Comparison of ENCODE assay signal across 7 cellular contexts in the genomic region with DNA sequence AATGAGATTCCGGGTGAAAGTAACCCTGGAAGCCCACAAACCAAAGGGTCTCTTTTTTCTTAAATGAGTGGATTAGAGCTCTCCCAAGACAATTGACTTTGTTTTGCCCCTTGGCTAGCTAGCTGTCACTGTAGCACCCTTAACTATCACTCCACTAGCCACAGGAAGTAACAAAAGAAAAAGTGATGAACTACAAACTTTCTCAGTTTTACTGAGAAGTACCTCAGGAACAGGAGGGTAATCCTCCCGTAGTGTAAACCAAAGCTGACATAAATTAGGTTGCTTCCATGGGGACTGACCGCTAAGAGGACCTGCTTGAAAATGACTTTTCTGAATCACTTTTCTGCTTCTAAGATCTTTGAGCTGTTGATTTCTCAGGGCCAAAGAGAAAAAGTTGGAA.
"Had no signal": no experiment of that assay in that cellular context is flagged by ENCODE, and none has a peak within 500 bp of the region (broad histone marks: within the 10 kb centered on the region; RNA-seq: fewer than 3 reads in every experiment).

No MANE protein-coding gene starts in this region.

- H3K4me3 ChIP-seq: GM23248 had no signal

- H3K36me3 Mint-ChIP-seq: IgD-negative memory B cell had no signal

- H3K4me1 Mint-ChIP-seq: IgD-negative memory B cell had no signal

- DNase-seq: GM23248, H9, HCEC 1CT, KBM-7 had no signal

- H2AFZ ChIP-seq: GM23248 had no signal

- H3K9me3 Mint-ChIP-seq: H9, IgD-negative memory B cell had no signal

- H3K4me3 Mint-ChIP-seq: H9, IgD-negative memory B cell had no signal

- ATAC-seq: HepG2 had no signal

- H3K9ac ChIP-seq: GM23248 had no signal

- H3K27ac ChIP-seq: GM23248, HL-60 had no signal

- H3K27ac Mint-ChIP-seq: H9, IgD-negative memory B cell had no signal
